In the genomic region with DNA sequence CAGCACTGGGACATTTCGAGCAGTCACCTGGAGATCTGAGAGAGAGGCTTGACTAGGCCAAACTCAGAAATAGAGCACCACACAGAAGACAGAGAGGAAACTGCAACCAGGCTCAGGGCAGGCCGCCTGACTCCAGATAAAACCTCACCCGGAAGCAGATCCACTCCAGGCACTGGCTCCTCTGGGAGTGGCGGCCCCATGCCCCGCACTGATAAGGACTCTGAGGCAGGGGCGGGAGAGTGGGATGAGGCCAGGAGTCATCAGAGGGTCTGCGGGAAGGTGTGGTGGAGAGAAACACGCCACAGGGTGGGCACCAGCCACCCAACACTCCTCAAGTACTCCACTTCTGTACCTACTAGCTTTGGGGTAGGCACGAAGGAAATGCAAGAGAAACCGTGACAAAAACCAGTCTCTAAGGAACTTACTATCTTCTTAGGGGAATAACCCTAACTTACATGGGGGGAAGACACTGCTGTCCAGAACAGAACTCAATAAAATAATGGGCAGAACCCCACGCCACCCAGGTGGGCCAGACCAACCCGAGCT, we compare ENCODE assay signal across 30 cellular contexts.
DNase-seq lines count a peak whose midpoint lies in the region; ATAC-seq and TF ChIP-seq lines count a peak whose summit lies in the region.
"Had no signal": no experiment of that assay in that cellular context is flagged by ENCODE, and none has a peak within 500 bp of the region (broad histone marks: within the 10 kb centered on the region; RNA-seq: fewer than 3 reads in every experiment).

No MANE protein-coding gene starts in this region.

- H3K4me3 ChIP-seq in cardiac muscle cell = no peak overlapping the region
- H3K4me3 ChIP-seq: pancreas had no signal

- peak overlapping the region; percentile 71 for H3K27ac Mint-ChIP-seq in progenitor cell of endocrine pancreas
- H3K27ac Mint-ChIP-seq: activated T-cell treated with anti-CD3 and anti-CD28 coated beads, Interleukin-2, amount 50 U/mL, for 24 hours; CD4-positive, alpha-beta T cell; memory B cell; type B pancreatic cell had no signal

- no peak overlapping the region for H3K4me3 Mint-ChIP-seq in progenitor cell of endocrine pancreas (ENCODE audit: low read depth)
- H3K4me3 Mint-ChIP-seq: activated T-cell treated with anti-CD3 and anti-CD28 coated beads, Interleukin-2, amount 50 U/mL, for 24 hours; CD4-positive, alpha-beta T cell; central memory CD8-positive, alpha-beta T cell; memory B cell; neural crest cell; type B pancreatic cell had no signal

- peak; percentile 33 for ATAC-seq in Right ventricle myocardium superior (ENCODE audit: poor library complexity)
- ATAC-seq in HG02571 (IDR thresholded peaks at IDR 0.05; ENCODE audit: unreplicated experiment) = no peak
- ATAC-seq: foreskin keratinocyte had no signal

- no peaks in the 10 kb centered on the region for H3K27me3 ChIP-seq in cardiac muscle cell
- H3K27me3 ChIP-seq: foreskin keratinocyte, pancreas had no signal

- intact Hi-C loops in Right ventricle myocardium superior (cut with DNase I) = no loop called here
- intact Hi-C loops in cardiac septum (cut with DNase I) = no loop called here

- peak overlapping the region; percentile 22 for H3K27ac ChIP-seq in cardiac muscle cell
- H3K27ac ChIP-seq: foreskin keratinocyte, VCaP had no signal

- no peak for TF ChIP-seq CTCF in cardiac muscle cell (IDR thresholded peaks at IDR 0.05; ENCODE audit: low read depth, low read length)
- TF ChIP-seq CTCF in progenitor cell of endocrine pancreas (IDR thresholded peaks at IDR 0.05; ENCODE audit: unreplicated experiment) = no peak

- peak; percentile 46 for DNase-seq in Right ventricle myocardium superior
- no peak for DNase-seq in cardiac septum (ENCODE audit: low spot score)
- no peak for DNase-seq in cardiac muscle cell (ENCODE audit: low read depth in 1 of 2, low spot score in 1 of 2)
- no peak for DNase-seq in progenitor cell of endocrine pancreas (ENCODE audit: low spot score, unreplicated experiment)
- DNase-seq in GM19240 (ENCODE audit: insufficient read length, low spot score) = no peak
- no peak for DNase-seq in DMS 273 (lab: John Stamatoyannopoulos, UW; ENCODE audit: unreplicated experiment)
- no peak for DNase-seq in putamen (ENCODE audit: low spot score)
- DNase-seq: activated CD4-positive, alpha-beta T cell treated with anti-CD3 and anti-CD28 coated beads for 4 hours; activated gamma-delta T cell treated with Interleukin-2 at 50 U/mL for 16 hours; activated T-cell treated with anti-CD3 and anti-CD28 coated beads, Interleukin-2, amount 50 U/mL, for 24 hours; AML-193; CD4-positive, alpha-beta T cell; DND-41; foreskin keratinocyte; GF-D8; hypothalamus; NCI-H1436; NCI-H2081; NCI-H2227 treated with DMSO at 0.1 percent for 48 hours; NCI-H526 treated with DMSO at 0.1 percent for 48 hours; SHP77 treated with DMSO at 0.1 percent for 48 hours; stimulated activated CD4-positive, alpha-beta T cell treated with anti-CD3 and anti-CD28 coated beads, Interleukin-4, amount 100 ng/mL, for 4 hours; T-helper 2 cell had no signal

- H3K4me1 Mint-ChIP-seq in progenitor cell of endocrine pancreas (ENCODE audit: low read depth) = no peaks in the 10 kb centered on the region
- H3K4me1 Mint-ChIP-seq: central memory CD8-positive, alpha-beta T cell; memory B cell had no signal

- peaks cover 13% of the 10 kb centered on the region for H3K4me1 ChIP-seq in cardiac muscle cell (ENCODE audit: low read depth)
- H3K4me1 ChIP-seq: foreskin keratinocyte had no signal

- no peaks in the 10 kb centered on the region for H3K9me3 Mint-ChIP-seq in progenitor cell of endocrine pancreas (ENCODE audit: low read depth)
- H3K9me3 Mint-ChIP-seq: activated T-cell treated with anti-CD3 and anti-CD28 coated beads, Interleukin-2, amount 50 U/mL, for 24 hours; CD4-positive, alpha-beta T cell; central memory CD8-positive, alpha-beta T cell; memory B cell; neural crest cell; type B pancreatic cell had no signal

- H3K36me3 ChIP-seq in cardiac muscle cell = no peaks in the 10 kb centered on the region
- H3K36me3 ChIP-seq: pancreas had no signal

- H3K36me3 Mint-ChIP-seq in progenitor cell of endocrine pancreas (ENCODE audit: insufficient read depth) = peaks cover 2% of the 10 kb centered on the region
- H3K36me3 Mint-ChIP-seq: type B pancreatic cell had no signal

- no peaks in the 10 kb centered on the region for H3K9me3 ChIP-seq in cardiac muscle cell (ENCODE audit: low read depth)
- H3K9me3 ChIP-seq: pancreas had no signal

- H3K27me3 Mint-ChIP-seq in progenitor cell of endocrine pancreas = no peaks in the 10 kb centered on the region
- H3K27me3 Mint-ChIP-seq: activated T-cell treated with anti-CD3 and anti-CD28 coated beads, Interleukin-2, amount 50 U/mL, for 24 hours; CD4-positive, alpha-beta T cell; central memory CD8-positive, alpha-beta T cell; memory B cell; type B pancreatic cell had no signal
